ENCODE assay signal across 8 cellular contexts in the genomic region with DNA sequence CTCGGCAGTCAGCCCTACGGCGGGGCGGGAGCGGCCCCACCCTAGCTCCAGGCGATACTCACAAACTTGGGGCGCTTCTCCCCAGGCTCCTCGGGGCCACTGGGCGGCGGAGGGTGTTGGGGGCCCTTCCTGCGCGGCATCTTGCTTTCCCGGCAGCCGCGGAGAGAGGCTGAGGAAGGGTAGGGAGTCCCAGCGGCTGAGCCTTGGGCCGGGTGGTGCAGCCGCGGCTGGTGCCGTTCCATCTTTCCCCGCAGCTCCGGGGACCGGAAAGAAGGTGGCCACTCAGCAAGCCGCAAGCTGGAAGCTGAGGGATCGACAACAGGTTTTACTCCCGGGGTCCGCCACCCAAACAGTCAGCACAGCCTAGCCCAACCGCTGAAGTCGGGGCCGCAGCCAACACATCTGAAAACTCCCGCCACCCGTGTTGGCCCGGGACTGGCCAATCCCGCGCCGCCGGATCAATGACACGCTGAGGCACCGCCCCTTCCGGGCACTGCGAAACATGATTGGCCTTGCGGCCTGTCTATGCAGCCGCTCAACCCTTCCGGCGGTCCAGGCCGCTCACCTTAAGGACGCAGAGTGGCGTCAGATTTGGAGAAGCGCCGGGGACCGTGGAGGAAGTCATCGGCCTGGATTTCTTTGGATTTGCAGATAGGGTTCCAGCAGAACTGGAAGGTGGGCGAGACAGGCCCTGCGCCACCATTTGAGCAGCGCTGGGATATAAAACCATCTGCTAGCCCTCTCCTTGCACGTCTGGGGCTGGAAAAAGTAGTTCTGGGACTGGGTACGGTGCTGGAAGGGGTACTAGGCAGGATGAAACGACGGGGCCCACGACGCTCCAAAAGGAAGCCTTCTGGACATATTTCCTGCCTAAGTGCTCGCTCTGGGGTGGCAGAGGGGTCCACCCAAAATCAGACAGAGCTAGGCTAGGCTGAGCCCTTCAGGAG. TPM values are rescaled to one million over a fixed set of nuclear protein-coding genes. Genes with fewer than 3 reads are reported as not detected.
DNase-seq lines count a peak whose midpoint lies in the region; ATAC-seq, FAIRE-seq and TF ChIP-seq lines count a peak whose summit lies in the region.

A gene with protein sequence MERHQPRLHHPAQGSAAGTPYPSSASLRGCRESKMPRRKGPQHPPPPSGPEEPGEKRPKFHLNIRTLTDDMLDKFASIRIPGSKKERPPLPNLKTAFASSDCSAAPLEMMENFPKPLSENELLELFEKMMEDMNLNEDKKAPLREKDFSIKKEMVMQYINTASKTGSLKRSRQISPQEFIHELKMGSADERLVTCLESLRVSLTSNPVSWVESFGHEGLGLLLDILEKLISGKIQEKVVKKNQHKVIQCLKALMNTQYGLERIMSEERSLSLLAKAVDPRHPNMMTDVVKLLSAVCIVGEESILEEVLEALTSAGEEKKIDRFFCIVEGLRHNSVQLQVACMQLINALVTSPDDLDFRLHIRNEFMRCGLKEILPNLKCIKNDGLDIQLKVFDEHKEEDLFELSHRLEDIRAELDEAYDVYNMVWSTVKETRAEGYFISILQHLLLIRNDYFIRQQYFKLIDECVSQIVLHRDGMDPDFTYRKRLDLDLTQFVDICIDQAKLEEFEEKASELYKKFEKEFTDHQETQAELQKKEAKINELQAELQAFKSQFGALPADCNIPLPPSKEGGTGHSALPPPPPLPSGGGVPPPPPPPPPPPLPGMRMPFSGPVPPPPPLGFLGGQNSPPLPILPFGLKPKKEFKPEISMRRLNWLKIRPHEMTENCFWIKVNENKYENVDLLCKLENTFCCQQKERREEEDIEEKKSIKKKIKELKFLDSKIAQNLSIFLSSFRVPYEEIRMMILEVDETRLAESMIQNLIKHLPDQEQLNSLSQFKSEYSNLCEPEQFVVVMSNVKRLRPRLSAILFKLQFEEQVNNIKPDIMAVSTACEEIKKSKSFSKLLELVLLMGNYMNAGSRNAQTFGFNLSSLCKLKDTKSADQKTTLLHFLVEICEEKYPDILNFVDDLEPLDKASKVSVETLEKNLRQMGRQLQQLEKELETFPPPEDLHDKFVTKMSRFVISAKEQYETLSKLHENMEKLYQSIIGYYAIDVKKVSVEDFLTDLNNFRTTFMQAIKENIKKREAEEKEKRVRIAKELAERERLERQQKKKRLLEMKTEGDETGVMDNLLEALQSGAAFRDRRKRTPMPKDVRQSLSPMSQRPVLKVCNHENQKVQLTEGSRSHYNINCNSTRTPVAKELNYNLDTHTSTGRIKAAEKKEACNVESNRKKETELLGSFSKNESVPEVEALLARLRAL (minus strand): TSS at position 404 of the 947 bp plus-strand sequence. CDS start 162 bp downstream, at position 242.

- peak; percentile 100 for ATAC-seq in GM21786 (IDR thresholded peaks at IDR 0.05; ENCODE audit: unreplicated experiment)
- ATAC-seq in activated T-cell treated with anti-CD3 and anti-CD28 coated beads, Interleukin-2, amount 50 U/mL, for 72 hours (replicated peaks in 1 of 2): peak; percentile 98 to 99

- intact Hi-C loops in esophagus muscularis mucosa (cut with DNase I): no loop called here

- peak; percentile 80 for DNase-seq in DMS79 treated with DMSO at 0.1 percent for 48 hours (lab: John Stamatoyannopoulos, UW)
- DNase-seq in RCC 7860 (ENCODE audit: low spot score): peak; percentile 83
- peak; percentile 96 for DNase-seq in activated T-cell treated with anti-CD3 and anti-CD28 coated beads, Interleukin-2, amount 50 U/mL, for 72 hours
- peak; percentile 98 for DNase-seq in esophagus muscularis mucosa (ENCODE audit: extremely low spot score)
- peak; percentile 97 for DNase-seq in myocyte (ENCODE audit: low read depth)
- peak; percentile 93 to 94 for DNase-seq in stimulated activated CD8-positive, alpha-beta memory T cell treated with anti-CD3 and anti-CD28 coated beads, Interleukin-7, amount 100 ng/mL, for 48 hours (ENCODE audit: extremely low read depth in 1 of 2, low read depth in 1 of 2)

- peaks cover 52% of the 10 kb centered on the region for H3K4me1 Mint-ChIP-seq in activated T-cell treated with anti-CD3 and anti-CD28 coated beads, Interleukin-2, amount 50 U/mL, for 72 hours (ENCODE audit: low read depth)

- peak within 1 kb of the TSS; percentile 95 for H3K27ac Mint-ChIP-seq in activated T-cell treated with anti-CD3 and anti-CD28 coated beads, Interleukin-2, amount 50 U/mL, for 72 hours

- H3K4me1 ChIP-seq in esophagus muscularis mucosa: peaks cover 14 to 20% (median 18%) of the 10 kb centered on the region in 4 donors

- no peak for TF ChIP-seq EP300 in esophagus muscularis mucosa (IDR thresholded peaks at IDR 0.05)

- 0% methylated on average over 30 of the region's 62 CpGs for WGBS in esophagus muscularis mucosa

- no peak for TF ChIP-seq CTCF in esophagus muscularis mucosa (IDR thresholded peaks at IDR 0.05)

- peak; percentile 82 for FAIRE-seq in RCC 7860 (lab: Jason Lieb, UNC)

- H3K36me3 Mint-ChIP-seq in activated T-cell treated with anti-CD3 and anti-CD28 coated beads, Interleukin-2, amount 50 U/mL, for 72 hours (ENCODE audit: insufficient read depth in 2 of 2): peaks cover 16 to 19% of the 10 kb centered on the region in 2 donors

- H3K9me3 ChIP-seq in KOPT-K1 (ENCODE audit: insufficient read depth, low read length, poor library complexity, severe bottlenecking): peaks cover 13% of the 10 kb centered on the region
- H3K9me3 ChIP-seq in esophagus muscularis mucosa: no peaks in the 10 kb centered on the region

- peak within 1 kb of the TSS; percentile 66 to 80 (median 73) for H3K4me3 ChIP-seq in esophagus muscularis mucosa

- H3K36me3 ChIP-seq in KOPT-K1 (ENCODE audit: insufficient read depth, low read length) (peaks cover 16% of the 10 kb centered on the region), esophagus muscularis mucosa (no peaks in the 10 kb centered on the region)

- H3K27me3 ChIP-seq in esophagus muscularis mucosa: no peaks in the 10 kb centered on the region

- H3K9me3 Mint-ChIP-seq in activated T-cell treated with anti-CD3 and anti-CD28 coated beads, Interleukin-2, amount 50 U/mL, for 72 hours: no peaks in the 10 kb centered on the region

- TF ChIP-seq POLR2A in esophagus muscularis mucosa (IDR thresholded peaks at IDR 0.05; ENCODE audit: low read depth): no peak

- H3K27ac ChIP-seq in KOPT-K1 (ENCODE audit: low read depth, low read length, poor library complexity, severe bottlenecking): peak within 1 kb of the TSS; percentile 86
- H3K27ac ChIP-seq in esophagus muscularis mucosa (replicated peaks in 1 of 4): peak within 1 kb of the TSS; percentile 87 to 91 (median 88)

- peak within 1 kb of the TSS; percentile 95 to 97 for H3K4me3 Mint-ChIP-seq in activated T-cell treated with anti-CD3 and anti-CD28 coated beads, Interleukin-2, amount 50 U/mL, for 72 hours

- no peaks in the 10 kb centered on the region for H3K27me3 Mint-ChIP-seq in activated T-cell treated with anti-CD3 and anti-CD28 coated beads, Interleukin-2, amount 50 U/mL, for 72 hours (ENCODE audit: low read depth)

RNA-seq across cellular contexts. Expression of the gene that starts here (rescaled TPM):
- 10 to 100 TPM; 28.5 to 30.8 TPM for total RNA-seq in activated T-cell treated with anti-CD3 and anti-CD28 coated beads, Interleukin-2, amount 50 U/mL, for 72 hours
- 1 to 10 TPM in 1 of 4 donors, under 1 TPM in 3; under 0.01 to 1.0 (median 0.41) TPM for total RNA-seq in esophagus muscularis mucosa
- total RNA-seq in myocyte: 3.2 and 5.3 TPM in 2 replicates
- polyA plus RNA-seq in myocyte (2012): 2.1 TPM

Comparison
In these comparisons a context has a peak if more than half of its experiments do, and no peak if none do; other contexts are left out.
1. Peak in every context shown above with its lines: DNase-seq, ATAC-seq, H3K4me3 ChIP-seq and H3K27ac ChIP-seq.